In the genomic region with DNA sequence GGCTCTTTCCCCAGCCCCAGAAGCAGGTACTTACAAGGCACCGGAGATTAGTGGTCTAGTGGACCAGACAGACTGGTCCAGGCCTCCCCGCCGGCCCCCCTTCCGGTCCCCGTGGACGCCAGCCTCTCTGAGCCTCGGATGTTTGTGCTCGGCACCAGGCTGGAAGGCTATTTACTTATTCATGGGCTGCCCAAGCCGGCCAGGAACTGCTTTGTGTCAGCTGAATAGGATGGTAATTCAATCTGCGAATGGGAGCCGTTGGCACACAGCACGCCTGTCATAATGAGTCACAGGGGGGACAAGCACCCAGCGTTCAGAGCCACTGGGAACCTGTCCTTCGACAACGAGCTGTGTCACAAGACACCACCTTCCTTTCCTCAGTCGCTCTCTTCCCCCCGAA, we compare ENCODE assay signal across 9 cellular contexts.
DNase-seq lines count a peak whose midpoint lies in the region; ATAC-seq and TF ChIP-seq lines count a peak whose summit lies in the region.
"Had no signal": no experiment of that assay in that cellular context is flagged by ENCODE, and none has a peak within 500 bp of the region (broad histone marks: within the 10 kb centered on the region; RNA-seq: fewer than 3 reads in every experiment).

No MANE protein-coding gene starts in this region.

- CTCF ChIA-PET in A673 (lab: Charles Lee), result no interaction called here

- 6 to 33% methylated on average over 17 of the region's 17 CpGs for WGBS in lung, 2 donors
- WGBS in gastroesophageal sphincter (ENCODE audit: low coverage in 1 of 2), 2 donors, result 9 to 60% methylated on average over 1 to 13 of the region's 17 CpGs

- H3K4me3 ChIP-seq in A673 (ENCODE audit: low read depth, low read length, poor library complexity, severe bottlenecking) (no peak overlapping the region), lung (no peak overlapping the region), gastroesophageal sphincter (no peak overlapping the region)

- no peak for TF ChIP-seq POLR2A in gastroesophageal sphincter (IDR thresholded peaks at IDR 0.05)

- ATAC-seq in lung (ENCODE audit: insufficient read depth, low FRiP score), result peak; percentile 38
- no peak for ATAC-seq in gastroesophageal sphincter
- ATAC-seq in HG02763 (IDR thresholded peaks at IDR 0.05; ENCODE audit: unreplicated experiment), result no peak
- no peak for ATAC-seq in GM21737 (IDR thresholded peaks at IDR 0.05; ENCODE audit: unreplicated experiment)

- H3K27ac ChIP-seq in A673 (ENCODE audit: low read depth, low read length, poor library complexity, severe bottlenecking) (no peak overlapping the region), lung (ENCODE audit: low read depth in 1 of 2, low read length in 1 of 2) (no peak overlapping the region), gastroesophageal sphincter (no peak overlapping the region)

- intact Hi-C loops in A673 (cut with micrococcal nuclease; ENCODE audit: unreplicated experiment), result no loop called here

- H3K9me3 ChIP-seq in A673 (ENCODE audit: low read depth, low read length, poor library complexity, severe bottlenecking) (no peaks in the 10 kb centered on the region), lung (ENCODE audit: control insufficient read depth in 2 of 2, insufficient read depth in 1 of 2, low read length in 1 of 2) (peaks cover 0 to 2% of the 10 kb centered on the region in 2 donors), gastroesophageal sphincter (no peaks in the 10 kb centered on the region)

- POLR2A ChIA-PET in A673 (lab: Charles Lee; ENCODE audit: low non-redundant PET), result no interaction called here

- BruUV-seq in A673 (replicated peaks; lab: Mats Ljungman, UMichigan), result no TSS peak

- H3K27me3 ChIP-seq in A673 (replicated peaks; ENCODE audit: insufficient read depth, low read depth, low read length, poor library complexity) (peaks cover 37% of the 10 kb centered on the region), lung (ENCODE audit: control insufficient read depth, insufficient read depth) (no peaks in the 10 kb centered on the region), gastroesophageal sphincter (peaks cover 36% of the 10 kb centered on the region)

- TF ChIP-seq CTCF in A673 (conservative IDR thresholded peaks at IDR 0.05; ENCODE audit: low read depth, low read length) (no peak), lung (IDR thresholded peaks at IDR 0.05; ENCODE audit: control extremely low read depth, extremely low read depth) (no peak), gastroesophageal sphincter (IDR thresholded peaks at IDR 0.05) (no peak)

- H3K4me1 ChIP-seq in A673 (ENCODE audit: insufficient read depth, low read length, poor library complexity, severe bottlenecking), result no peaks in the 10 kb centered on the region
- peaks cover 0 to 2% of the 10 kb centered on the region in 2 donors for H3K4me1 ChIP-seq in lung (ENCODE audit: control insufficient read depth in 2 of 2, insufficient read depth in 2 of 2, low read length in 2 of 2)
- H3K4me1 ChIP-seq in gastroesophageal sphincter, result no peaks in the 10 kb centered on the region

- no peak for TF ChIP-seq EP300 in gastroesophageal sphincter (IDR thresholded peaks at IDR 0.05)

- peak; percentile 63 for DNase-seq in A673 (ENCODE audit: low spot score)
- peak; percentile 45 for DNase-seq in NCI-H1694 treated with DMSO at 0.1 percent for 48 hours (lab: John Stamatoyannopoulos, UW)
- peak; percentile 83 for DNase-seq in SW480 (ENCODE audit: low spot score)
- peak; percentile 37 for DNase-seq in lung (ENCODE audit: low spot score)
- no peak for DNase-seq in germinal center (ENCODE audit: low spot score)
- DNase-seq: activated CD4-positive, alpha-beta T cell treated with anti-CD3 and anti-CD28 coated beads for 1 hour had no signal

- H3K36me3 ChIP-seq in A673 (ENCODE audit: insufficient read depth, low read length, poor library complexity, severe bottlenecking) (no peaks in the 10 kb centered on the region), lung (ENCODE audit: control insufficient read depth in 2 of 2, insufficient read depth in 2 of 2, low read length in 2 of 2) (no peaks in the 10 kb centered on the region), gastroesophageal sphincter (no peaks in the 10 kb centered on the region)
